1 cellular context compared by ENCODE assay signal in the genomic region with DNA sequence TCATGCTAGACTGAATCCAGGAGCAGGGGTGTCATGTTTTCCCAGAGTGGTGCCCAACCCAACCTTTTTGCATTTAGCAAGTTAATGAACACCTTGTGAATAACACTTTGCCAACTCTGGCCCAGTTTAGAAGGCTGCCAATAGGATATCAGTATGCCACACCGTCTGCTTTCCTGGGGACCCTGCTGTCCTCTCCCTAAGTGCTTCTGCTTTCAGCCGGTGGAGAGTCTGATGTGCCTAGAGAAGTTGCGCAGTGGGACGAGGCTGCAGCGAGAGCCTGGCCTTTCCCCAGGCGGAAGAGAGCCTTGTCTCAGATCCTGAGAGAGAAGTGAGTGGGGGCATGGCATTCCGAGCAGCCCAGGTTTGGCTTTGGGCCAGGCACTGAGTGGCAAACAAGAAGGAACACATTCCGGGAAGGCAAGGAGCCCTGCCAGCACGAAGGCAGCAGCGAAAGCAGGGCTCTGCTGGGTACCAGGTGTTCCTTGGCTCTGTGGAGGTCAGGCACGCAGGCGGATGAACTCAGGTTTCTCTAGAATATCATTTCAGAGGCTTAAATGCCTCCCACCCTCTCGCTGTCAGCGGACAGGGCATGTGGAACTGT.
TF ChIP-seq lines count a peak whose summit lies in the region.

No MANE protein-coding gene starts in this region.

TF ChIP-seq in HEK293, 187 proteins besides CTCF, POLR2A, EP300 and RAD21 (continued from another document):
- TF ChIP-seq PRDM10 (tag by site-specific recombination; IDR thresholded peaks at IDR 0.05) (peak; percentile 66), GLIS2 (tag by site-specific recombination; IDR thresholded peaks at IDR 0.05) (peak; percentile 38; the same call in 1 of the 2 replicates), ZNF449 (tag by site-specific recombination; IDR thresholded peaks at IDR 0.05) (peak; percentile 36), ZNF677 (tag by site-specific recombination; IDR thresholded peaks at IDR 0.05) (0 out of 2 replicates have a peak, but pooled peaks have one; percentile 42), ZIC2 (tag by site-specific recombination; IDR thresholded peaks at IDR 0.05) (0 out of 2 replicates have a peak, but pooled peaks have one; percentile 22), GLIS1 (tag by site-specific recombination; IDR thresholded peaks at IDR 0.05) (peak; percentile 53), PRDM1 (tag by site-specific recombination; IDR thresholded peaks at IDR 0.05) (peak; percentile 85), BCL11B (tag by site-specific recombination; IDR thresholded peaks at IDR 0.05; ENCODE audit: low read depth) (no peak), PATZ1 (tag by site-specific recombination; IDR thresholded peaks at IDR 0.05) (peak; percentile 36; the same call in 1 of the 2 replicates)
- TF ChIP-seq, protein P1, sequence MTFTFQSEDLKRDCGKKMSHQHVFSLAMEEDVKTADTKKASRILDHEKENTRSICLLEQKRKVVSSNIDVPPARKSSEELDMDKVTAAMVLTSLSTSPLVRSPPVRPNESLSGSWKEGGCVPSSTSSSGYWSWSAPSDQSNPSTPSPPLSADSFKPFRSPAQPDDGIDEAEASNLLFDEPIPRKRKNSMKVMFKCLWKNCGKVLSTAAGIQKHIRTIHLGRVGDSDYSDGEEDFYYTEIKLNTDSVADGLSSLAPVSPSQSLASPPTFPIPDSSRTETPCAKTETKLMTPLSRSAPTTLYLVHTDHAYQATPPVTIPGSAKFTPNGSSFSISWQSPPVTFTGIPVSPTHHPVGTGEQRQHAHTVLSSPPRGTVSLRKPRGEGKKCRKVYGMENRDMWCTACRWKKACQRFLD (tag by site-specific recombination; IDR thresholded peaks at IDR 0.05), result no peak
- TF ChIP-seq, protein P2, sequence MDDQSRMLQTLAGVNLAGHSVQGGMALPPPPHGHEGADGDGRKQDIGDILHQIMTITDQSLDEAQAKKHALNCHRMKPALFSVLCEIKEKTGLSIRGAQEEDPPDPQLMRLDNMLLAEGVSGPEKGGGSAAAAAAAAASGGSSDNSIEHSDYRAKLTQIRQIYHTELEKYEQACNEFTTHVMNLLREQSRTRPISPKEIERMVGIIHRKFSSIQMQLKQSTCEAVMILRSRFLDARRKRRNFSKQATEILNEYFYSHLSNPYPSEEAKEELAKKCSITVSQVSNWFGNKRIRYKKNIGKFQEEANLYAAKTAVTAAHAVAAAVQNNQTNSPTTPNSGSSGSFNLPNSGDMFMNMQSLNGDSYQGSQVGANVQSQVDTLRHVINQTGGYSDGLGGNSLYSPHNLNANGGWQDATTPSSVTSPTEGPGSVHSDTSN (CRISPR knock-in tag; IDR thresholded peaks at IDR 0.05), result no peak
- TF ChIP-seq, protein P3, sequence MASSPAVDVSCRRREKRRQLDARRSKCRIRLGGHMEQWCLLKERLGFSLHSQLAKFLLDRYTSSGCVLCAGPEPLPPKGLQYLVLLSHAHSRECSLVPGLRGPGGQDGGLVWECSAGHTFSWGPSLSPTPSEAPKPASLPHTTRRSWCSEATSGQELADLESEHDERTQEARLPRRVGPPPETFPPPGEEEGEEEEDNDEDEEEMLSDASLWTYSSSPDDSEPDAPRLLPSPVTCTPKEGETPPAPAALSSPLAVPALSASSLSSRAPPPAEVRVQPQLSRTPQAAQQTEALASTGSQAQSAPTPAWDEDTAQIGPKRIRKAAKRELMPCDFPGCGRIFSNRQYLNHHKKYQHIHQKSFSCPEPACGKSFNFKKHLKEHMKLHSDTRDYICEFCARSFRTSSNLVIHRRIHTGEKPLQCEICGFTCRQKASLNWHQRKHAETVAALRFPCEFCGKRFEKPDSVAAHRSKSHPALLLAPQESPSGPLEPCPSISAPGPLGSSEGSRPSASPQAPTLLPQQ (tag by site-specific recombination; IDR thresholded peaks at IDR 0.05), result peak; percentile 69
